8 cellular contexts compared by ENCODE assay signal in genomic region chrX:119758682-119759332, GRCh38. TPM values are rescaled to one million over a fixed set of nuclear protein-coding genes. Genes with fewer than 3 reads are reported as not detected.
DNase-seq lines count a peak whose midpoint lies in the region; ATAC-seq and TF ChIP-seq lines count a peak whose summit lies in the region.

No MANE protein-coding gene starts in this region.

- H3K27me3 Mint-ChIP-seq in activated T-cell treated with anti-CD3 and anti-CD28 coated beads, Interleukin-2, amount 50 U/mL, for 4 hours (ENCODE audit: low read depth) = no peaks in the 10 kb centered on the region

- H3K4me1 Mint-ChIP-seq in activated T-cell treated with anti-CD3 and anti-CD28 coated beads, Interleukin-2, amount 50 U/mL, for 4 hours (ENCODE audit: low read depth) = peaks cover 40% of the 10 kb centered on the region

- intact Hi-C loops in posterior vena cava (cut with DNase I) = no loop called here

- DNase-seq in AG08396 (ENCODE audit: low spot score) (peak; percentile 36), HuH-7 (ENCODE audit: low spot score) (peak; percentile 31), foreskin fibroblast (peak in 1 of 2 donors; percentile 47), posterior vena cava (ENCODE audit: low spot score) (peak; percentile 82)
- DNase-seq in activated T-cell treated with anti-CD3 and anti-CD28 coated beads, Interleukin-2, amount 50 U/mL, for 4 hours = no peak

- peak; percentile 37 to 66 for ATAC-seq in activated T-cell treated with anti-CD3 and anti-CD28 coated beads, Interleukin-2, amount 50 U/mL, for 4 hours
- ATAC-seq in HG02642 (IDR thresholded peaks at IDR 0.05; ENCODE audit: poor library complexity, unreplicated experiment) (no peak), HG02870 (IDR thresholded peaks at IDR 0.05; ENCODE audit: unreplicated experiment) (no peak), HG02970 (IDR thresholded peaks at IDR 0.05; ENCODE audit: low FRiP score, unreplicated experiment) (no peak)

- H3K4me3 Mint-ChIP-seq in activated T-cell treated with anti-CD3 and anti-CD28 coated beads, Interleukin-2, amount 50 U/mL, for 4 hours = peak overlapping the region; percentile 58

- no peak for TF ChIP-seq CTCF in foreskin fibroblast (IDR thresholded peaks at IDR 0.05; ENCODE audit: low read depth, low read length)

- no peaks in the 10 kb centered on the region for H3K9me3 Mint-ChIP-seq in activated T-cell treated with anti-CD3 and anti-CD28 coated beads, Interleukin-2, amount 50 U/mL, for 4 hours

- no peaks in the 10 kb centered on the region for H3K36me3 Mint-ChIP-seq in activated T-cell treated with anti-CD3 and anti-CD28 coated beads, Interleukin-2, amount 50 U/mL, for 4 hours (ENCODE audit: insufficient read depth)

- peak overlapping the region; percentile 46 to 47 for H3K4me3 ChIP-seq in foreskin fibroblast (ENCODE audit: low read depth in 1 of 2, low read length in 2 of 2)

RNA-seq across cellular contexts. Expression of gene SOWAHD, which starts 0.4 kb away (rescaled TPM):
- total RNA-seq in activated T-cell treated with anti-CD3 and anti-CD28 coated beads, Interleukin-2, amount 50 U/mL, for 4 hours = under 1 TPM in 2 of 3 donors, not detected in 1; 0.14 to 0.18 TPM
- total RNA-seq in posterior vena cava = under 1 TPM; 0.29 to 0.32 TPM

RNA-seq across cellular contexts. Expression of gene RPL39, which starts 32.6 kb away (rescaled TPM):
- 1,000 to 10,000 TPM; 2,097 to 2,146 (median 2,130) TPM for total RNA-seq in activated T-cell treated with anti-CD3 and anti-CD28 coated beads, Interleukin-2, amount 50 U/mL, for 4 hours
- 1,000 to 10,000 TPM; 1,458 to 1,459 TPM for total RNA-seq in posterior vena cava

Comparison
In these comparisons a context has a peak if more than half of its experiments do, and no peak if none do; other contexts are left out.
1. ATAC-seq: peak in activated T-cell treated with anti-CD3 and anti-CD28 coated beads, Interleukin-2, amount 50 U/mL, for 4 hours (2 of 2); none in HG02642 (single experiment), HG02870 (single experiment) and HG02970 (single experiment).